17 cellular contexts compared by ENCODE assay signal in genomic region chr11:102614485-102614884, GRCh38. TPM values are rescaled to one million over a fixed set of nuclear protein-coding genes. Genes with fewer than 3 reads are reported as not detected.
DNase-seq lines count a peak whose midpoint lies in the region; ATAC-seq, FAIRE-seq and TF ChIP-seq lines count a peak whose summit lies in the region.
"Had no signal": no experiment of that assay in that cellular context is flagged by ENCODE, and none has a peak within 500 bp of the region (broad histone marks: within the 10 kb centered on the region; RNA-seq: fewer than 3 reads in every experiment).

No MANE protein-coding gene starts in this region.

- H3K27me3 Mint-ChIP-seq in CD4-positive, alpha-beta T cell: peaks cover 4% of the 10 kb centered on the region
- H3K27me3 Mint-ChIP-seq in nephron progenitor cell (ENCODE audit: low read depth, poor library complexity): peaks cover 3% of the 10 kb centered on the region

- H3K27ac Mint-ChIP-seq in CD4-positive, alpha-beta T cell: no peak overlapping the region
- H3K27ac Mint-ChIP-seq in nephron progenitor cell: no peak overlapping the region
- H3K27ac Mint-ChIP-seq: CD8-positive, alpha-beta T cell had no signal

- no peak for ATAC-seq in CD4-positive, alpha-beta T cell (ENCODE audit: poor library complexity)
- ATAC-seq: activated CD4-positive, CD25-positive, alpha-beta regulatory T cell treated with anti-CD3 and anti-CD28 coated beads, Interleukin-2, amount 50 U/mL, for 24 hours; CD8-positive, alpha-beta T cell had no signal

- no peaks in the 10 kb centered on the region for H3K27me3 ChIP-seq in CD4-positive, alpha-beta T cell (ENCODE audit: control insufficient read depth, insufficient read depth, low read length)
- H3K27me3 ChIP-seq: ovary, tibial artery had no signal

- no peaks in the 10 kb centered on the region for H3K4me1 Mint-ChIP-seq in CD4-positive, alpha-beta T cell (ENCODE audit: low read depth)
- peaks cover 16% of the 10 kb centered on the region for H3K4me1 Mint-ChIP-seq in nephron progenitor cell

- no peak for DNase-seq in D721Med (ENCODE audit: insufficient read length, low spot score)
- DNase-seq in GM19239 (ENCODE audit: insufficient read length, low spot score): no peak
- peak; percentile 21 for DNase-seq in NCI-H69 (lab: John Stamatoyannopoulos, UW)
- DNase-seq in epithelial cell of esophagus (ENCODE audit: low read depth): no peak
- DNase-seq in SIG-M5 (lab: John Stamatoyannopoulos, UW): no peak
- DNase-seq in CD4-positive, alpha-beta T cell: no peak
- no peak for DNase-seq in nephron progenitor cell
- no peak for DNase-seq in NK-92 (lab: John Stamatoyannopoulos, UW; ENCODE audit: unreplicated experiment)
- DNase-seq: CD8-positive, alpha-beta T cell; mesenchymal stem cell; NCI-H1092; NCI-H446 treated with DMSO at 0.1 percent for 48 hours; ovary; tibial artery had no signal

- no peak overlapping the region for H3K4me3 Mint-ChIP-seq in CD4-positive, alpha-beta T cell
- H3K4me3 Mint-ChIP-seq in nephron progenitor cell: no peak overlapping the region
- H3K4me3 Mint-ChIP-seq: CD8-positive, alpha-beta T cell had no signal

- intact Hi-C loops in CD4-positive, alpha-beta T cell (cut with DNase I, micrococcal nuclease): loop anchor here in 1 of 2 experiments (1.0 to 5.0 kb wide), 4 partner anchors 29 to 272 kb away; no protein-coding TSS in a partner anchor

- H3K9me3 Mint-ChIP-seq in CD4-positive, alpha-beta T cell: no peaks in the 10 kb centered on the region
- H3K9me3 Mint-ChIP-seq in nephron progenitor cell: no peaks in the 10 kb centered on the region
- H3K9me3 Mint-ChIP-seq: CD8-positive, alpha-beta T cell had no signal

- CTCF ChIA-PET in CD4-positive, alpha-beta T cell (lab: Charles Lee): interaction anchor here (2.1 kb wide), 1 partner anchor 321 kb away, joined by 7 read pairs; no protein-coding TSS in a partner anchor

- no peak overlapping the region for H3K4me3 ChIP-seq in epithelial cell of esophagus (ENCODE audit: low read length)
- H3K4me3 ChIP-seq: coronary artery, ovary, tibial artery had no signal

- TF ChIP-seq CTCF in D721Med (IDR thresholded peaks at IDR 0.05; ENCODE audit: insufficient read depth, missing control alignments): peak; percentile 30
- TF ChIP-seq CTCF in epithelial cell of esophagus (IDR thresholded peaks at IDR 0.05; ENCODE audit: insufficient read depth, low read depth, low read length, missing control alignments): peak; percentile 4
- TF ChIP-seq CTCF in CD4-positive, alpha-beta T cell (IDR thresholded peaks at IDR 0.05): no peak
- TF ChIP-seq CTCF in nephron progenitor cell (IDR thresholded peaks at IDR 0.05): no peak

- POLR2A ChIA-PET in CD4-positive, alpha-beta T cell (lab: Charles Lee): no interaction called here

- H3K9me3 ChIP-seq in CD4-positive, alpha-beta T cell (ENCODE audit: control insufficient read depth, low read length): no peaks in the 10 kb centered on the region
- H3K9me3 ChIP-seq: ovary, tibial artery had no signal

- no peak for FAIRE-seq in D721Med (lab: Jason Lieb, UNC)
- peak; percentile 33 for FAIRE-seq in GM19239 (lab: Jason Lieb, UNC)

- no peak overlapping the region for H3K27ac ChIP-seq in CD4-positive, alpha-beta T cell (ENCODE audit: low read depth, low read length)
- H3K27ac ChIP-seq: coronary artery, ovary, tibial artery had no signal

- no peaks in the 10 kb centered on the region for H3K36me3 Mint-ChIP-seq in CD4-positive, alpha-beta T cell (ENCODE audit: low read depth)
- H3K36me3 Mint-ChIP-seq in nephron progenitor cell (ENCODE audit: low read depth): no peaks in the 10 kb centered on the region
- H3K36me3 Mint-ChIP-seq: CD8-positive, alpha-beta T cell had no signal

RNA-seq across cellular contexts. Expression of gene MMP20, which starts 10.6 kb away (rescaled TPM):
- total RNA-seq in CD4-positive, alpha-beta T cell: not detected
- total RNA-seq: CD8-positive, alpha-beta T cell; fibroblast of lung; ovary had no signal

Comparison
In these comparisons a context has a peak if more than half of its experiments do, and no peak if none do; other contexts are left out.
1. CTCF ChIP-seq: peak in D721Med (single experiment) and epithelial cell of esophagus (single experiment); none in CD4-positive, alpha-beta T cell (single experiment) and nephron progenitor cell (single experiment).